20 cellular contexts compared by ENCODE assay signal in genomic region chr5:111463304-111463703, GRCh38. TPM values are rescaled to one million over a fixed set of nuclear protein-coding genes. Genes with fewer than 3 reads are reported as not detected.
DNase-seq lines count a peak whose midpoint lies in the region; ATAC-seq lines count a peak whose summit lies in the region.
"Had no signal": no experiment of that assay in that cellular context is flagged by ENCODE, and none has a peak within 500 bp of the region (broad histone marks: within the 10 kb centered on the region; RNA-seq: fewer than 3 reads in every experiment).

No MANE protein-coding gene starts in this region.

- no peak overlapping the region for H3K4me3 ChIP-seq in mesendoderm (ENCODE audit: low read length)
- H3K4me3 ChIP-seq: heart right ventricle, smooth muscle cell, upper lobe of left lung had no signal

- no peaks in the 10 kb centered on the region for H3K27me3 ChIP-seq in mesendoderm (ENCODE audit: insufficient read depth, low read length, poor library complexity)
- H3K27me3 ChIP-seq: heart right ventricle, neutrophil, upper lobe of left lung had no signal

- no peak overlapping the region for H4K8ac ChIP-seq in mesendoderm (ENCODE audit: low read depth, low read length)

- H2BK5ac ChIP-seq in mesendoderm (ENCODE audit: low read length), result no peak overlapping the region

- no peak overlapping the region for H3K18ac ChIP-seq in mesendoderm (ENCODE audit: low read length)

- no peak overlapping the region for H3K23ac ChIP-seq in mesendoderm (ENCODE audit: low read length)

- no peaks in the 10 kb centered on the region for H3K4me1 ChIP-seq in mesendoderm (ENCODE audit: control insufficient read depth, low read depth, low read length)
- H3K4me1 ChIP-seq: heart right ventricle, upper lobe of left lung had no signal

- DNase-seq in DMS153 (lab: John Stamatoyannopoulos, UW) (peak; percentile 4), DMS153 treated with DMSO at 0.1 percent for 48 hours (lab: John Stamatoyannopoulos, UW; ENCODE audit: unreplicated experiment) (no peak), NCI-H1105 treated with DMSO at 0.1 percent for 48 hours (lab: John Stamatoyannopoulos, UW) (peak; percentile 79), NCI-H748 (lab: John Stamatoyannopoulos, UW; ENCODE audit: unreplicated experiment) (peak; percentile 86), mesendoderm (peak; percentile 8), HuH-7.5 (ENCODE audit: low spot score) (no peak), NCI-H146 (lab: John Stamatoyannopoulos, UW) (no peak)
- DNase-seq: activated CD4-positive, alpha-beta T cell treated with anti-CD3 and anti-CD28 coated beads, Interleukin-2, amount 50 U/mL, for 48 hours; activated naive CD4-positive, alpha-beta T cell treated with anti-CD3 and anti-CD28 coated beads, Interleukin-2, amount 50 U/mL, for 16 hours; AML-193; GDM1; heart right ventricle; left ventricle myocardium superior; stimulated activated CD4-positive, alpha-beta T cell treated with anti-CD3 and anti-CD28 coated beads, Interleukin-4, amount 100 ng/mL, for 24 hours; T-cell; upper lobe of left lung had no signal

- no peak overlapping the region for H4K5ac ChIP-seq in mesendoderm (ENCODE audit: low read length)

- no peak overlapping the region for H3K56ac ChIP-seq in mesendoderm (ENCODE audit: low read length)

- H2BK15ac ChIP-seq in mesendoderm (replicated peaks; ENCODE audit: low read depth), result no peak overlapping the region

- no peaks in the 10 kb centered on the region for H3K79me1 ChIP-seq in mesendoderm (ENCODE audit: low read length)

- no peak overlapping the region for H3K27ac ChIP-seq in mesendoderm (ENCODE audit: low read depth, low read length)
- H3K27ac ChIP-seq: 22Rv1, heart right ventricle, neutrophil, upper lobe of left lung had no signal

- H2BK120ac ChIP-seq in mesendoderm (ENCODE audit: low read depth, low read length), result no peak overlapping the region

- H3K4ac ChIP-seq in mesendoderm (ENCODE audit: low read depth, low read length), result no peak overlapping the region

- H3K36me3 ChIP-seq in mesendoderm (ENCODE audit: control insufficient read depth, insufficient read depth, low read length), result no peaks in the 10 kb centered on the region
- H3K36me3 ChIP-seq: heart right ventricle, neutrophil, upper lobe of left lung had no signal

- no peak overlapping the region for H2AK5ac ChIP-seq in mesendoderm (ENCODE audit: low read length)

- H3K9ac ChIP-seq in mesendoderm (ENCODE audit: low read length), result no peak overlapping the region

- ATAC-seq in HG02571 (IDR thresholded peaks at IDR 0.05; ENCODE audit: unreplicated experiment), result no peak
- ATAC-seq: heart right ventricle, left ventricle myocardium superior, T-cell had no signal

- H3K79me2 ChIP-seq in mesendoderm (ENCODE audit: control insufficient read depth, insufficient read depth, low read length), result no peaks in the 10 kb centered on the region

- no peak overlapping the region for H3K4me2 ChIP-seq in mesendoderm (ENCODE audit: low read length)
- H3K4me2 ChIP-seq: smooth muscle cell had no signal

RNA-seq across cellular contexts. Expression of gene STARD4, which starts 49.0 kb away (rescaled TPM):
- 42.6 TPM for polyA plus RNA-seq in mesendoderm (2013, experiment 1 of 2)
- polyA plus RNA-seq in mesendoderm (2013, experiment 2 of 2), result 43.4 TPM

Comparison
In these comparisons a context has a peak if more than half of its experiments do, and no peak if none do; other contexts are left out.
1. DNase-seq: peak in DMS153 (single experiment), NCI-H1105 treated with DMSO at 0.1 percent for 48 hours (single experiment), NCI-H748 (single experiment) and mesendoderm (single experiment); none in DMS153 treated with DMSO at 0.1 percent for 48 hours (single experiment), HuH-7.5 (single experiment) and NCI-H146 (single experiment).